ENCODE assay signal across 32 cellular contexts in the genomic region with DNA sequence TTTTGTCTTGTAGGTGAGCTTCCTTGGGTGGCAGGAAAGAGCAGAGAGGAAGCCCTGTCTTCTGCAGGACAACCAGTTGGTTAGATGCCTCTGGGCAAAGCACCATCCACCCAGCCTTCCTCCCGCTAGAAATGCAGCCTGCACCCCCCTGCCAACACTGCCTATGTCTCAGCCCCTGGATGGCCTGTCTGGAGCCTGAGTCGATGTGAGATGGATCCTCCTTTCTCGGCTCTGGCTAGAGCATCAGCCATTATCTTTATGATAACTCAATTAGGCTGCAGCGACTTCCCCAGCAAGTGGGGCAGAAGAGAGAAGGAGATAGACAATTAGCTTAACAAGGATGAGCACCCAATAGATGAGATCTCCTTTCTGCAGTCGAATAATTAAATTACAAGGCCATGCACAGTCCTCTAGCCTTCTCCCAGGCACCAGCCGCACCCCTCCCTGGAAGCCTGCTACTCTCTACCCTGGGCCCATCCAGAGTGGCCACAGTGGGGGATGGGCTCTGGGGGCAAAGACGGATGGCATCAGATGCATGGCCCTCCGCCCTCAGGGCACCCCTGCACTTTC.
"Had no signal": no experiment of that assay in that cellular context is flagged by ENCODE, and none has a peak within 500 bp of the region (broad histone marks: within the 10 kb centered on the region; RNA-seq: fewer than 3 reads in every experiment).

No MANE protein-coding gene starts in this region.

- H3K27ac ChIP-seq: left lung, lower lobe of right lung, pancreas, prostate gland, skin epidermis, stomach, testis, thyroid gland, transverse colon, upper lobe of left lung, vagina had no signal

- H3K4me1 ChIP-seq: left lung, pancreas, prostate gland had no signal

- H3K9me3 ChIP-seq: left lung, lower lobe of right lung, mucosa of descending colon, pancreas, prostate gland, stomach, testis, thyroid gland, transverse colon, upper lobe of left lung, vagina had no signal

- DNase-seq: hypothalamus; immature natural killer cell; kidney; left colon; left lung; lower lobe of right lung; mammary epithelial cell; mesenchymal stem cell; midbrain; mucosa of descending colon; naive thymus-derived CD4-positive, alpha-beta T cell; nucleus accumbens; pancreas; posterior cingulate gyrus; retina; right cardiac atrium; stimulated activated CD4-positive, alpha-beta T cell treated with anti-CD3 and anti-CD28 coated beads, Interleukin-12 subunit alpha, Interleukin-12 subunit beta, amount 100 ng/mL, for 4 hours; stimulated activated CD4-positive, alpha-beta T cell treated with anti-CD3 and anti-CD28 coated beads, Interleukin-15, amount 100 ng/mL, for 24 hours; stimulated activated CD4-positive, alpha-beta T cell treated with anti-CD3 and anti-CD28 coated beads, Interleukin-2, amount 100 ng/mL, for 24 hours; stimulated activated CD4-positive, alpha-beta T cell treated with anti-CD3 and anti-CD28 coated beads, Interleukin-4, amount 100 ng/mL, for 1 hour; stimulated activated naive B cell treated with anti-CD40 and anti-IgM and Interleukin-4, amounts not matched to agents 10 μg/mL and 1 μg/mL and 100 μg/mL, for 72 hours; stimulated activated naive CD8-positive, alpha-beta T cell treated with anti-CD3 and anti-CD28 coated beads, Interleukin-15, Interleukin-2, amounts not matched to agents 100 U/mL and 50 U/mL, for 24 hours; stomach; testis; thyroid gland; transverse colon; upper lobe of left lung had no signal

- H3K36me3 ChIP-seq: left lung, lower lobe of right lung, pancreas, prostate gland, thyroid gland, transverse colon, vagina had no signal

- H3K4me3 ChIP-seq: left lung, lower lobe of right lung, mucosa of descending colon, pancreas, prostate gland, skin epidermis, stomach, testis, thyroid gland, transverse colon, upper lobe of left lung, vagina had no signal

- ATAC-seq: left colon; left lung; lower lobe of right lung; mucosa of descending colon; naive thymus-derived CD4-positive, alpha-beta T cell; natural killer cell treated with Interleukin-12 subunit alpha and Interleukin-12 subunit beta and Interleukin-15 and Interleukin-18, amount 100 ng/mL, for 72 hours; pancreas; right cardiac atrium; sciatic nerve; stimulated activated naive B cell treated with anti-CD40 and anti-IgM and Interleukin-4, amounts not matched to agents 10 μg/mL and 1 μg/mL and 100 μg/mL, for 72 hours; stimulated activated naive CD8-positive, alpha-beta T cell treated with anti-CD3 and anti-CD28 coated beads, Interleukin-15, Interleukin-2, amounts not matched to agents 100 U/mL and 50 U/mL, for 24 hours had no signal

- H3K27me3 ChIP-seq: left lung, pancreas, testis, thyroid gland, transverse colon, upper lobe of left lung, vagina had no signal
